In the genomic region with DNA sequence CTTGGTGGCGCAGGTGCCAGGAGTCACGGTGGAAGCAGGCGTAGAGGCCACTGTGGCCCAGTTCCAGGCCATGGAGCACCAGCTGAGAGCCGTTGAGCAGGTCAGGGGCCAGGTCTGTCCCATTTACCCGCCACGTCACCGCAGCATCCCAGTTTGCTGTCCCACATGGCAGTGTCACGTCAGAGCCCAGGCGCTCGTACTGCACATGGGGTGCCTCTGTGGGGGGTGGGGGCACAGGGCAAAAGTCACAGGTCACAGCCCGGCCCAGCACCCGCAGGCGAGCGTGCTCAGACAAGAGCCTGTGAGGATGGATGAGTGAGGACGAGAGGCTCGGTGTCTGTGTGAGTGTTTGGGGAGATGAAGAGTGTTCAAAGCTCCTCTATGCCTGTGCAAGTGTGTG, we compare ENCODE assay signal across 18 cellular contexts. TPM values are rescaled to one million over a fixed set of nuclear protein-coding genes. Genes with fewer than 3 reads are reported as not detected.
DNase-seq lines count a peak whose midpoint lies in the region; ATAC-seq, FAIRE-seq and TF ChIP-seq lines count a peak whose summit lies in the region.
"Had no signal": no experiment of that assay in that cellular context is flagged by ENCODE, and none has a peak within 500 bp of the region (broad histone marks: within the 10 kb centered on the region; RNA-seq: fewer than 3 reads in every experiment).

No MANE protein-coding gene starts in this region.

- POLR2A ChIA-PET in H1 (lab: Charles Lee; ENCODE audit: partially characterized antibody): interaction anchor here (0.8 to 1.1 kb wide), 4 partner anchors 15 to 251 kb away, joined by 3 read pairs; no protein-coding TSS in a partner anchor
- POLR2A ChIA-PET in HepG2 (lab: Yijun Ruan, JAX): no interaction called here

- no TSS peak for BruUV-seq in HepG2 (replicated peaks; lab: Mats Ljungman, UMichigan)

- H3K36me3 ChIP-seq in H1 (ENCODE audit: control insufficient read depth in 2 of 4, insufficient read depth in 4 of 4, low read length in 3 of 4) (no peaks in the 10 kb centered on the region), HepG2 (replicated peaks in 1 of 2; ENCODE audit: control insufficient read depth in 1 of 2, insufficient read depth in 2 of 2, low read length in 2 of 2) (no peaks in the 10 kb centered on the region)
- H3K36me3 ChIP-seq: HAP-1 had no signal

- H3K23me2 ChIP-seq in H1 (ENCODE audit: low read depth, low read length): no peaks in the 10 kb centered on the region

- H3K4me1 ChIP-seq in H1 (replicated peaks in 1 of 4; ENCODE audit: control insufficient read depth in 3 of 4, insufficient read depth in 4 of 4, low read length in 3 of 4): peaks cover 13 to 37% (median 18%) of the 10 kb centered on the region in 4 experiments
- H3K4me1 ChIP-seq in HepG2 (ENCODE audit: insufficient read depth, low read length): peaks cover 12% of the 10 kb centered on the region
- H3K4me1 ChIP-seq: Caco-2, HAP-1 had no signal

- peak overlapping the region; percentile 50; the same call in 1 of the 2 replicates for H2BK12ac ChIP-seq in H1 (ENCODE audit: low read depth, low read length)

- H3K27ac ChIP-seq in H1 (ENCODE audit: low read depth, low read length) (no peak overlapping the region), HepG2 (ENCODE audit: extremely low read length, insufficient read depth, low read length) (no peak overlapping the region)
- H3K27ac ChIP-seq: A549, C4-2B had no signal

- no peak for DNase-seq in H1 (ENCODE audit: low read depth in 1 of 2, low spot score in 2 of 2)
- no peak for DNase-seq in HepG2 (ENCODE audit: low spot score)
- no peak for DNase-seq in neural crest cell (ENCODE audit: low read depth, low spot score)
- no peak for DNase-seq in HUDEP-2 (lab: John Stamatoyannopoulos, UW; ENCODE audit: unreplicated experiment in 76 of 76)
- DNase-seq in activated naive CD4-positive, alpha-beta T cell treated with anti-CD3 and anti-CD28 coated beads, Interleukin-2, amount 50 U/mL, for 72 hours (ENCODE audit: low spot score in 2 of 2): no peak
- DNase-seq: AML-193; Caco-2; CD4-positive, alpha-beta T cell; IMR-90 had no signal

- H2BK5ac ChIP-seq in H1 (ENCODE audit: low read depth, low read length): peak overlapping the region; percentile 71; the same call in 1 of the 2 replicates

- CTCF ChIA-PET in H1 (lab: Charles Lee; ENCODE audit: partially characterized antibody): interaction anchor here (0.9 to 11.9 kb wide), 14 partner anchors 12 to 186 kb away, joined by 3 to 241 read pairs (median 16); a partner anchor contains a TSS
- CTCF ChIA-PET in HepG2 (lab: Yijun Ruan, JAX; ENCODE audit: low intra/inter-chr PET ratio, low total read pairs): no interaction called here

- H3K4me3 ChIP-seq in H1 (ENCODE audit: extremely low read depth in 1 of 4, insufficient read depth in 2 of 4, low read depth in 3 of 4, low read length in 4 of 4) (no peak overlapping the region), HepG2 (replicated peaks in 1 of 3; ENCODE audit: insufficient read depth in 1 of 3, low read depth in 2 of 3, low read length in 3 of 3) (no peak overlapping the region)
- H3K4me3 ChIP-seq: A549, HAP-1 had no signal

- no peak overlapping the region for H2AFZ ChIP-seq in H1 (ENCODE audit: low read length)
- H2AFZ ChIP-seq in HepG2 (ENCODE audit: low read length): no peak overlapping the region

- no peak for TF ChIP-seq POLR2A in H1 (IDR thresholded peaks at IDR 0.05; ENCODE audit: control extremely low read depth in 1 of 2, low read depth in 2 of 2, low read length in 2 of 2)
- TF ChIP-seq POLR2A in HepG2 (IDR thresholded peaks at IDR 0.05; ENCODE audit: insufficient read depth in 1 of 2, low read depth in 2 of 2, low read length in 2 of 2): no peak

- no peak overlapping the region for H3K4me3 Mint-ChIP-seq in neural crest cell
- H3K4me3 Mint-ChIP-seq: CD4-positive, alpha-beta T cell had no signal

- peaks cover 61% of the 10 kb centered on the region for H3K4me1 Mint-ChIP-seq in neural crest cell

- H2BK20ac ChIP-seq in H1 (ENCODE audit: low read length): no peak overlapping the region

- ATAC-seq in HepG2 (no peak), HG03045 (IDR thresholded peaks at IDR 0.05; ENCODE audit: unreplicated experiment) (no peak)
- ATAC-seq in activated naive CD4-positive, alpha-beta T cell treated with anti-CD3 and anti-CD28 coated beads, Interleukin-2, amount 50 U/mL, for 72 hours: no peak
- ATAC-seq: A549 had no signal

- in situ Hi-C loops in HepG2 (cut with HindIII; ENCODE audit: extremely low pct_ligation_motif_present, low pct_unique_long_range_greater_than_20kb): no loop called here

- H3K27me3 ChIP-seq in H1 (replicated peaks in 1 of 4; ENCODE audit: control insufficient read depth in 3 of 4, extremely low read depth in 1 of 4, insufficient read depth in 3 of 4, low read length in 3 of 4) (peaks cover 0 to 3% (median 1%) of the 10 kb centered on the region in 4 experiments; a peak in 3 of 7 replicates), HepG2 (ENCODE audit: control insufficient read depth in 1 of 2, insufficient read depth in 2 of 2, low read length in 2 of 2) (peaks cover 5 to 64% of the 10 kb centered on the region in 2 experiments; a peak in 4 of 5 replicates)

- no peak overlapping the region for H3K56ac ChIP-seq in H1 (replicated peaks; ENCODE audit: insufficient read length, low read depth, low read length)

- 87% methylated on average over 12 of the region's 16 CpGs; no CpG with 5 or more reads in 1 of the 2 experiments for WGBS in H1 (ENCODE audit: extremely low coverage in 1 of 2, insufficient coverage in 1 of 2, insufficient read length in 1 of 2, insufficient replicate concordance in 2 of 2, low coverage in 1 of 2, low lambda C conversion rate in 2 of 2, missing lambda C conversion rate in 1 of 2), 2 experiments
- WGBS in HepG2 (ENCODE audit: low lambda C conversion rate): 34% methylated on average over 9 of the region's 16 CpGs

- peak overlapping the region; percentile 22 for H3K27ac Mint-ChIP-seq in neural crest cell (ENCODE audit: unreplicated experiment)
- no peak overlapping the region for H3K27ac Mint-ChIP-seq in activated naive CD4-positive, alpha-beta T cell treated with anti-CD3 and anti-CD28 coated beads, Interleukin-2, amount 50 U/mL, for 72 hours
- H3K27ac Mint-ChIP-seq: CD4-positive, alpha-beta T cell had no signal

- no peak for TF ChIP-seq RAD21 in H1 (IDR thresholded peaks at IDR 0.05 in 1 of 2, conservative IDR thresholded peaks at IDR 0.05 in 1 of 2; ENCODE audit: low read depth in 2 of 2, low read length in 2 of 2)
- TF ChIP-seq RAD21 in HepG2 (CRISPR knock-in tag; IDR thresholded peaks at IDR 0.05): no peak

- no peak overlapping the region for H4K91ac ChIP-seq in H1 (replicated peaks; ENCODE audit: insufficient read length, low read length)

- H2BK120ac ChIP-seq in H1 (replicated peaks; ENCODE audit: low read depth, low read length): no peak overlapping the region

- no peaks in the 10 kb centered on the region for H3K27me3 Mint-ChIP-seq in neural crest cell (ENCODE audit: low read depth)

- H3K36me3 Mint-ChIP-seq in neural crest cell (ENCODE audit: low read depth): peaks cover 23% of the 10 kb centered on the region
- no peaks in the 10 kb centered on the region for H3K36me3 Mint-ChIP-seq in activated naive CD4-positive, alpha-beta T cell treated with anti-CD3 and anti-CD28 coated beads, Interleukin-2, amount 50 U/mL, for 72 hours

- H3K18ac ChIP-seq in H1 (ENCODE audit: extremely low read depth, low read length): no peak overlapping the region

- H4K8ac ChIP-seq in H1 (ENCODE audit: extremely low read depth, insufficient read depth, low read length): no peak overlapping the region

- FAIRE-seq in H1 (lab: Jason Lieb, UNC) (no peak), HepG2 (lab: Jason Lieb, UNC) (no peak)
- FAIRE-seq: A549, D721Med, G401.6, GM12891, GM19239 had no signal

- H2AK5ac ChIP-seq in H1 (ENCODE audit: low read depth, low read length): no peak overlapping the region

- H2BK15ac ChIP-seq in H1 (ENCODE audit: low read length): no peak overlapping the region

- no peak overlapping the region for H3K23ac ChIP-seq in H1 (ENCODE audit: insufficient read length)

- peaks cover 4% of the 10 kb centered on the region for H3K9me3 Mint-ChIP-seq in neural crest cell
- no peaks in the 10 kb centered on the region for H3K9me3 Mint-ChIP-seq in activated naive CD4-positive, alpha-beta T cell treated with anti-CD3 and anti-CD28 coated beads, Interleukin-2, amount 50 U/mL, for 72 hours
- H3K9me3 Mint-ChIP-seq: CD4-positive, alpha-beta T cell had no signal

- H3K4me2 ChIP-seq in H1 (ENCODE audit: insufficient read depth in 1 of 2, low read depth in 2 of 2, low read length in 2 of 2): no peak overlapping the region
- no peak overlapping the region for H3K4me2 ChIP-seq in HepG2 (ENCODE audit: low read depth, low read length)
- H3K4me2 ChIP-seq: A549 had no signal

- intact Hi-C loops in HepG2 (cut with micrococcal nuclease; ENCODE audit: unreplicated experiment): no loop called here

- H4K5ac ChIP-seq in H1 (ENCODE audit: insufficient read length, low read depth, low read length): no peak overlapping the region

- H3K14ac ChIP-seq in H1 (ENCODE audit: insufficient read length): no peak overlapping the region

- TF ChIP-seq EP300 in H1 (IDR thresholded peaks at IDR 0.05; ENCODE audit: borderline replicate concordance in 1 of 2, low read depth in 2 of 2, low read length in 2 of 2) (no peak), HepG2 (IDR thresholded peaks at IDR 0.05; ENCODE audit: low read depth in 2 of 2, low read length in 2 of 2) (no peak), HepG2 (CRISPR knock-in tag; IDR thresholded peaks at IDR 0.05; ENCODE audit: borderline replicate concordance) (no peak)

- H4K20me1 ChIP-seq in H1 (replicated peaks in 1 of 2; ENCODE audit: control insufficient read depth in 1 of 2, insufficient read depth in 2 of 2, low read length in 2 of 2) (no peaks in the 10 kb centered on the region), HepG2 (ENCODE audit: insufficient read depth, low read length) (no peaks in the 10 kb centered on the region)

- no peak for TF ChIP-seq CTCF in H1 (IDR thresholded peaks at IDR 0.05; ENCODE audit: control extremely low read depth in 1 of 3, insufficient read depth in 1 of 3, low read depth in 1 of 3, low read length in 3 of 3)
- no peak for TF ChIP-seq CTCF in HepG2 (CRISPR knock-in tag; IDR thresholded peaks at IDR 0.05)
- no peak for TF ChIP-seq CTCF in neural crest cell (conservative IDR thresholded peaks at IDR 0.05)

- no peaks in the 10 kb centered on the region for H3K79me1 ChIP-seq in H1 (ENCODE audit: low read depth, low read length)

- no peak overlapping the region for H3K4ac ChIP-seq in H1 (replicated peaks; ENCODE audit: insufficient read length, low read depth, low read length)

- no peak overlapping the region for H3K9ac ChIP-seq in H1 (replicated peaks in 1 of 4; ENCODE audit: extremely low read depth in 1 of 4, low read depth in 3 of 4, low read length in 3 of 4)
- no peak overlapping the region for H3K9ac ChIP-seq in HepG2 (ENCODE audit: insufficient read depth, low read depth, low read length)

- H3K9me3 ChIP-seq in H1 (ENCODE audit: insufficient read depth in 2 of 2, low read depth in 1 of 2, low read length in 1 of 2) (0 out of 4 replicates have a peak, but pooled peaks cover 0 to 3% of the 10 kb centered on the region in 2 experiments), HepG2 (ENCODE audit: low read length) (no peaks in the 10 kb centered on the region)
- H3K9me3 ChIP-seq: A549, Caco-2 had no signal

- H3K79me2 ChIP-seq in H1 (ENCODE audit: control insufficient read depth in 1 of 2, insufficient read depth in 2 of 2, low read length in 2 of 2): no peaks in the 10 kb centered on the region
- no peaks in the 10 kb centered on the region for H3K79me2 ChIP-seq in HepG2 (ENCODE audit: insufficient read depth, low read length)

RNA-seq across cellular contexts. Expression of a gene that starts 24.9 kb away (rescaled TPM):
- total RNA-seq in H1 (2021; fragmentation: NEBNext Ultra II Directional; extraction: Animal tissue kit (Norgen Biotek cat#: 25700)): 1.2 and 1.5 TPM in 2 replicates
- polyA plus RNA-seq in H1 (2011; rRNA removed) (4.2 and 5.4 TPM in 2 replicates), HepG2 (2011; rRNA removed) (not detected in 2 replicates)
- polyA plus RNA-seq in H1 (2011; cell fraction: cytosol; rRNA removed): 1.8 TPM
- polyA plus RNA-seq in H1 (2011; cell fraction: nucleus; rRNA removed): 2.7 TPM
- 1.1 to 3.0 TPM (median 1.6 TPM) in 4 replicates for polyA plus RNA-seq in H1 (2012, experiment 1 of 2)
- 1.2 TPM for polyA plus RNA-seq in H1 (2012, experiment 2 of 2)
- polyA plus RNA-seq in H1 (2013, experiment 1 of 2): 1.5 TPM
- polyA plus RNA-seq in H1 (2013, experiment 2 of 2): 1.6 TPM
- polyA minus RNA-seq in H1 (2011; rRNA and poly(A)+ RNA removed): 0.90 and 1.2 TPM in 2 replicates
- polyA minus RNA-seq in H1 (2011; cell fraction: cytosol; rRNA and poly(A)+ RNA removed): 1.1 TPM
- polyA minus RNA-seq in H1 (2011; cell fraction: nucleus; rRNA and poly(A)+ RNA removed): 0.30 TPM
- total RNA-seq in HepG2 (2016; rRNA removed; fragmentation: Illumina TruSeq; extraction: Trizol) (not detected in 2 replicates), neural crest cell (112 and 115 TPM in 2 replicates)
- not detected in 2 replicates for total RNA-seq in HepG2 (2016; cell fraction: cytosol; rRNA removed; fragmentation: Illumina TruSeq; extraction: Trizol; ENCODE audit: low read depth)
- not detected in 2 replicates for total RNA-seq in HepG2 (2016; cell fraction: insoluble cytoplasmic fraction; rRNA removed; fragmentation: Illumina TruSeq; extraction: Trizol)
- total RNA-seq in HepG2 (2016; cell fraction: membrane; rRNA removed; fragmentation: Illumina TruSeq; extraction: Trizol): not detected in 2 replicates
- not detected in 2 replicates for total RNA-seq in HepG2 (2016; cell fraction: nucleus; rRNA removed; fragmentation: Illumina TruSeq; extraction: Trizol)
- not detected in 2 replicates for polyA plus RNA-seq in HepG2 (2011; cell fraction: cytosol; rRNA removed)
- polyA plus RNA-seq in HepG2 (2011; cell fraction: nucleus; rRNA removed): not detected in 2 replicates
- not detected in 2 replicates for polyA plus RNA-seq in HepG2 (2012)
- polyA plus RNA-seq in HepG2 (2016; cell fraction: cytosol; fragmentation: Illumina TruSeq; extraction: Trizol; ENCODE audit: low read depth): not detected in 2 replicates
- polyA plus RNA-seq in HepG2 (2016; cell fraction: insoluble cytoplasmic fraction; fragmentation: Illumina TruSeq; extraction: Trizol; ENCODE audit: low read depth): not detected in 2 replicates
- not detected in 2 replicates for polyA plus RNA-seq in HepG2 (2016; cell fraction: membrane; fragmentation: Illumina TruSeq; extraction: Trizol; ENCODE audit: low read depth)
- not detected in 2 replicates for polyA plus RNA-seq in HepG2 (2016; cell fraction: nucleus; fragmentation: Illumina TruSeq; extraction: Trizol; ENCODE audit: insufficient read depth, low read depth)
- polyA minus RNA-seq in HepG2 (2011; rRNA and poly(A)+ RNA removed; ENCODE audit: low replicate concordance): 0.34 TPM in 1 of 2 replicates, not detected in the other
- not detected in 2 replicates for polyA minus RNA-seq in HepG2 (2011; cell fraction: cytosol; rRNA and poly(A)+ RNA removed)
- not detected in 2 replicates for polyA minus RNA-seq in HepG2 (2011; cell fraction: nucleus; rRNA and poly(A)+ RNA removed)
- total RNA-seq in activated naive CD4-positive, alpha-beta T cell treated with anti-CD3 and anti-CD28 coated beads, Interleukin-2, amount 50 U/mL, for 72 hours: under 1 TPM in 1 of 2 donors, not detected in 1; 0.34 TPM
- total RNA-seq: CD4-positive, alpha-beta T cell; HT-29; IMR-90 had no signal
- polyA plus RNA-seq: IMR-90 had no signal

RNA-seq across cellular contexts. Expression of a gene that starts 41.8 kb away (rescaled TPM):
- total RNA-seq in H1 (2021; fragmentation: NEBNext Ultra II Directional; extraction: Animal tissue kit (Norgen Biotek cat#: 25700)): 12.2 and 14.1 TPM in 2 replicates
- 49.4 and 60.4 TPM in 2 replicates for polyA plus RNA-seq in H1 (2011; rRNA removed)
- 29.2 TPM for polyA plus RNA-seq in H1 (2011; cell fraction: cytosol; rRNA removed)
- 23.2 TPM for polyA plus RNA-seq in H1 (2011; cell fraction: nucleus; rRNA removed)
- 9.7 to 24.6 TPM (median 19.1 TPM) in 4 replicates for polyA plus RNA-seq in H1 (2012, experiment 1 of 2)
- polyA plus RNA-seq in H1 (2012, experiment 2 of 2): 20.1 TPM
- 15.4 TPM for polyA plus RNA-seq in H1 (2013, experiment 1 of 2)
- polyA plus RNA-seq in H1 (2013, experiment 2 of 2): 15.5 TPM
- polyA minus RNA-seq in H1 (2011; rRNA and poly(A)+ RNA removed): 3.8 and 8.2 TPM in 2 replicates
- polyA minus RNA-seq in H1 (2011; cell fraction: cytosol; rRNA and poly(A)+ RNA removed): 6.1 TPM
- 7.1 TPM for polyA minus RNA-seq in H1 (2011; cell fraction: nucleus; rRNA and poly(A)+ RNA removed)
- total RNA-seq in HepG2 (2016; rRNA removed; fragmentation: Illumina TruSeq; extraction: Trizol): 0.51 and 0.60 TPM in 2 replicates
- 3.5 and 4.0 TPM in 2 replicates for total RNA-seq in HepG2 (2016; cell fraction: cytosol; rRNA removed; fragmentation: Illumina TruSeq; extraction: Trizol; ENCODE audit: low read depth)
- 0.64 and 0.91 TPM in 2 replicates for total RNA-seq in HepG2 (2016; cell fraction: insoluble cytoplasmic fraction; rRNA removed; fragmentation: Illumina TruSeq; extraction: Trizol)
- total RNA-seq in HepG2 (2016; cell fraction: membrane; rRNA removed; fragmentation: Illumina TruSeq; extraction: Trizol): 2.4 and 2.5 TPM in 2 replicates
- 0.47 TPM in 1 of 2 replicates, not detected in the other for total RNA-seq in HepG2 (2016; cell fraction: nucleus; rRNA removed; fragmentation: Illumina TruSeq; extraction: Trizol)
- 0.08 TPM in 1 of 2 replicates, not detected in the other for polyA plus RNA-seq in HepG2 (2011; rRNA removed)
- polyA plus RNA-seq in HepG2 (2011; cell fraction: cytosol; rRNA removed): 0.07 TPM in 1 of 2 replicates, not detected in the other
- polyA plus RNA-seq in HepG2 (2011; cell fraction: nucleus; rRNA removed): not detected in 2 replicates
- not detected in 2 replicates for polyA plus RNA-seq in HepG2 (2012)
- polyA plus RNA-seq in HepG2 (2016; cell fraction: cytosol; fragmentation: Illumina TruSeq; extraction: Trizol; ENCODE audit: low read depth): 5.9 and 6.4 TPM in 2 replicates
- polyA plus RNA-seq in HepG2 (2016; cell fraction: insoluble cytoplasmic fraction; fragmentation: Illumina TruSeq; extraction: Trizol; ENCODE audit: low read depth): 0.51 and 0.62 TPM in 2 replicates
- polyA plus RNA-seq in HepG2 (2016; cell fraction: membrane; fragmentation: Illumina TruSeq; extraction: Trizol; ENCODE audit: low read depth): 3.4 and 3.8 TPM in 2 replicates
- 0.77 TPM in 1 of 2 replicates, not detected in the other for polyA plus RNA-seq in HepG2 (2016; cell fraction: nucleus; fragmentation: Illumina TruSeq; extraction: Trizol; ENCODE audit: insufficient read depth, low read depth)
- polyA minus RNA-seq in HepG2 (2011; rRNA and poly(A)+ RNA removed; ENCODE audit: low replicate concordance): not detected in 2 replicates
- polyA minus RNA-seq in HepG2 (2011; cell fraction: cytosol; rRNA and poly(A)+ RNA removed): not detected in 2 replicates
- polyA minus RNA-seq in HepG2 (2011; cell fraction: nucleus; rRNA and poly(A)+ RNA removed): not detected in 2 replicates
- 12.0 and 13.2 TPM in 2 replicates for total RNA-seq in neural crest cell
- total RNA-seq in activated naive CD4-positive, alpha-beta T cell treated with anti-CD3 and anti-CD28 coated beads, Interleukin-2, amount 50 U/mL, for 72 hours: under 1 TPM in 1 of 2 donors, not detected in 1; 0.31 TPM
- total RNA-seq: IMR-90 had no signal
- polyA plus RNA-seq: IMR-90 had no signal

RNA-seq across cellular contexts. Expression of a gene that starts 47.3 kb away (rescaled TPM):
- 21.6 and 25.6 TPM in 2 replicates for total RNA-seq in H1 (2021; fragmentation: NEBNext Ultra II Directional; extraction: Animal tissue kit (Norgen Biotek cat#: 25700))
- polyA plus RNA-seq in H1 (2011; rRNA removed) (75.0 and 82.3 TPM in 2 replicates), HepG2 (2011; rRNA removed) (27.3 and 31.2 TPM in 2 replicates)
- polyA plus RNA-seq in H1 (2011; cell fraction: cytosol; rRNA removed): 52.2 TPM
- 44.1 TPM for polyA plus RNA-seq in H1 (2011; cell fraction: nucleus; rRNA removed)
- polyA plus RNA-seq in H1 (2012, experiment 1 of 2): 34.0 to 45.6 TPM (median 39.2 TPM) in 4 replicates
- 62.5 TPM for polyA plus RNA-seq in H1 (2012, experiment 2 of 2)
- polyA plus RNA-seq in H1 (2013, experiment 1 of 2): 34.6 TPM
- 35.3 TPM for polyA plus RNA-seq in H1 (2013, experiment 2 of 2)
- polyA minus RNA-seq in H1 (2011; rRNA and poly(A)+ RNA removed): 8.6 and 14.4 TPM in 2 replicates
- polyA minus RNA-seq in H1 (2011; cell fraction: cytosol; rRNA and poly(A)+ RNA removed): 16.2 TPM
- polyA minus RNA-seq in H1 (2011; cell fraction: nucleus; rRNA and poly(A)+ RNA removed): 12.0 TPM
- total RNA-seq in HepG2 (2016; rRNA removed; fragmentation: Illumina TruSeq; extraction: Trizol) (24.5 and 32.1 TPM in 2 replicates), neural crest cell (22.7 and 23.8 TPM in 2 replicates)
- total RNA-seq in HepG2 (2016; cell fraction: cytosol; rRNA removed; fragmentation: Illumina TruSeq; extraction: Trizol; ENCODE audit: low read depth): 11.7 and 12.9 TPM in 2 replicates
- 25.9 and 30.1 TPM in 2 replicates for total RNA-seq in HepG2 (2016; cell fraction: insoluble cytoplasmic fraction; rRNA removed; fragmentation: Illumina TruSeq; extraction: Trizol)
- total RNA-seq in HepG2 (2016; cell fraction: membrane; rRNA removed; fragmentation: Illumina TruSeq; extraction: Trizol): 15.6 and 18.9 TPM in 2 replicates
- total RNA-seq in HepG2 (2016; cell fraction: nucleus; rRNA removed; fragmentation: Illumina TruSeq; extraction: Trizol): 10.0 and 12.4 TPM in 2 replicates
- 27.2 and 38.8 TPM in 2 replicates for polyA plus RNA-seq in HepG2 (2011; cell fraction: cytosol; rRNA removed)
- polyA plus RNA-seq in HepG2 (2011; cell fraction: nucleus; rRNA removed): 14.2 and 16.4 TPM in 2 replicates
- 15.8 and 18.2 TPM in 2 replicates for polyA plus RNA-seq in HepG2 (2012)
- polyA plus RNA-seq in HepG2 (2016; cell fraction: cytosol; fragmentation: Illumina TruSeq; extraction: Trizol; ENCODE audit: low read depth): 11.0 and 13.0 TPM in 2 replicates
- polyA plus RNA-seq in HepG2 (2016; cell fraction: insoluble cytoplasmic fraction; fragmentation: Illumina TruSeq; extraction: Trizol; ENCODE audit: low read depth): 26.3 and 26.5 TPM in 2 replicates
- 11.2 and 12.0 TPM in 2 replicates for polyA plus RNA-seq in HepG2 (2016; cell fraction: membrane; fragmentation: Illumina TruSeq; extraction: Trizol; ENCODE audit: low read depth)
- 13.1 and 17.9 TPM in 2 replicates for polyA plus RNA-seq in HepG2 (2016; cell fraction: nucleus; fragmentation: Illumina TruSeq; extraction: Trizol; ENCODE audit: insufficient read depth, low read depth)
- 17.6 and 31.0 TPM in 2 replicates for polyA minus RNA-seq in HepG2 (2011; rRNA and poly(A)+ RNA removed; ENCODE audit: low replicate concordance)
- polyA minus RNA-seq in HepG2 (2011; cell fraction: cytosol; rRNA and poly(A)+ RNA removed): 11.2 and 11.8 TPM in 2 replicates
- 5.3 and 5.7 TPM in 2 replicates for polyA minus RNA-seq in HepG2 (2011; cell fraction: nucleus; rRNA and poly(A)+ RNA removed)
- total RNA-seq in activated naive CD4-positive, alpha-beta T cell treated with anti-CD3 and anti-CD28 coated beads, Interleukin-2, amount 50 U/mL, for 72 hours: 10 to 100 TPM; 19.1 to 36.2 TPM

RNA-seq across cellular contexts. Expression of a gene that starts 55.7 kb away (rescaled TPM):
- 23.4 and 25.6 TPM in 2 replicates for total RNA-seq in H1 (2021; fragmentation: NEBNext Ultra II Directional; extraction: Animal tissue kit (Norgen Biotek cat#: 25700))
- polyA plus RNA-seq in H1 (2011; rRNA removed) (37.8 and 39.2 TPM in 2 replicates), HepG2 (2011; rRNA removed) (32.8 and 34.5 TPM in 2 replicates)
- 36.2 TPM for polyA plus RNA-seq in H1 (2011; cell fraction: cytosol; rRNA removed)
- polyA plus RNA-seq in H1 (2011; cell fraction: nucleus; rRNA removed): 28.6 TPM
- 31.7 to 38.2 TPM (median 34.4 TPM) in 4 replicates for polyA plus RNA-seq in H1 (2012, experiment 1 of 2)
- 67.1 TPM for polyA plus RNA-seq in H1 (2012, experiment 2 of 2)
- 21.3 TPM for polyA plus RNA-seq in H1 (2013, experiment 1 of 2)
- 22.3 TPM for polyA plus RNA-seq in H1 (2013, experiment 2 of 2)
- 25.2 and 26.6 TPM in 2 replicates for polyA minus RNA-seq in H1 (2011; rRNA and poly(A)+ RNA removed)
- polyA minus RNA-seq in H1 (2011; cell fraction: cytosol; rRNA and poly(A)+ RNA removed): 7.0 TPM
- 12.9 TPM for polyA minus RNA-seq in H1 (2011; cell fraction: nucleus; rRNA and poly(A)+ RNA removed)
- total RNA-seq in HepG2 (2016; rRNA removed; fragmentation: Illumina TruSeq; extraction: Trizol) (27.4 and 30.8 TPM in 2 replicates), neural crest cell (92.1 and 102 TPM in 2 replicates)
- 11.0 and 11.1 TPM in 2 replicates for total RNA-seq in HepG2 (2016; cell fraction: cytosol; rRNA removed; fragmentation: Illumina TruSeq; extraction: Trizol; ENCODE audit: low read depth)
- 29.0 and 29.5 TPM in 2 replicates for total RNA-seq in HepG2 (2016; cell fraction: insoluble cytoplasmic fraction; rRNA removed; fragmentation: Illumina TruSeq; extraction: Trizol)
- 15.9 and 16.4 TPM in 2 replicates for total RNA-seq in HepG2 (2016; cell fraction: membrane; rRNA removed; fragmentation: Illumina TruSeq; extraction: Trizol)
- total RNA-seq in HepG2 (2016; cell fraction: nucleus; rRNA removed; fragmentation: Illumina TruSeq; extraction: Trizol): 15.7 and 15.9 TPM in 2 replicates
- polyA plus RNA-seq in HepG2 (2011; cell fraction: cytosol; rRNA removed): 32.8 and 40.8 TPM in 2 replicates
- 36.1 and 42.7 TPM in 2 replicates for polyA plus RNA-seq in HepG2 (2011; cell fraction: nucleus; rRNA removed)
- polyA plus RNA-seq in HepG2 (2012): 27.8 and 28.4 TPM in 2 replicates
- 15.7 and 17.6 TPM in 2 replicates for polyA plus RNA-seq in HepG2 (2016; cell fraction: cytosol; fragmentation: Illumina TruSeq; extraction: Trizol; ENCODE audit: low read depth)
- polyA plus RNA-seq in HepG2 (2016; cell fraction: insoluble cytoplasmic fraction; fragmentation: Illumina TruSeq; extraction: Trizol; ENCODE audit: low read depth): 38.4 and 45.3 TPM in 2 replicates
- 19.8 and 22.1 TPM in 2 replicates for polyA plus RNA-seq in HepG2 (2016; cell fraction: membrane; fragmentation: Illumina TruSeq; extraction: Trizol; ENCODE audit: low read depth)
- polyA plus RNA-seq in HepG2 (2016; cell fraction: nucleus; fragmentation: Illumina TruSeq; extraction: Trizol; ENCODE audit: insufficient read depth, low read depth): 37.1 and 38.5 TPM in 2 replicates
- polyA minus RNA-seq in HepG2 (2011; rRNA and poly(A)+ RNA removed; ENCODE audit: low replicate concordance): 25.6 and 63.0 TPM in 2 replicates
- 6.0 and 6.2 TPM in 2 replicates for polyA minus RNA-seq in HepG2 (2011; cell fraction: cytosol; rRNA and poly(A)+ RNA removed)
- polyA minus RNA-seq in HepG2 (2011; cell fraction: nucleus; rRNA and poly(A)+ RNA removed): 17.4 and 23.5 TPM in 2 replicates
- 100 to 1,000 TPM in 1 of 2 donors, 10 to 100 TPM in 1; 81.0 to 123 TPM for total RNA-seq in activated naive CD4-positive, alpha-beta T cell treated with anti-CD3 and anti-CD28 coated beads, Interleukin-2, amount 50 U/mL, for 72 hours

Comparison
In these comparisons a context has a peak if more than half of its experiments do, and no peak if none do; other contexts are left out.
1. RNA of a gene that starts 24.9 kb away (total RNA-seq): 112 to 115 TPM in neural crest cell; 1.2 to 1.5 TPM in H1, 0.34 TPM in activated naive CD4-positive, alpha-beta T cell treated with anti-CD3 and anti-CD28 coated beads, Interleukin-2, amount 50 U/mL, for 72 hours and not detected in HepG2; every median in the first group is over 10 times any median in the second.